ENCODE assay signal across 1 cellular context in genomic region chr1:234875953-234876814, GRCh38.
TF ChIP-seq lines count a peak whose summit lies in the region.

No MANE protein-coding gene starts in this region.

TF ChIP-seq in HEK293, 187 proteins besides CTCF, POLR2A, EP300 and RAD21 (continued from another document and continues in another):
- TF ChIP-seq TSHZ1 (tag by site-specific recombination; IDR thresholded peaks at IDR 0.05; ENCODE audit: borderline replicate concordance): 0 out of 2 replicates have a peak, but pooled peaks have one; percentile 25
- no peak for TF ChIP-seq ZNF521 (tag by site-specific recombination; IDR thresholded peaks at IDR 0.05)
- no peak for TF ChIP-seq ZNF837 (tag by site-specific recombination; IDR thresholded peaks at IDR 0.05)
- TF ChIP-seq ZNF350 (tag by site-specific recombination; IDR thresholded peaks at IDR 0.05): no peak
- no peak for TF ChIP-seq ZNF513 (tag by site-specific recombination; IDR thresholded peaks at IDR 0.05)
- TF ChIP-seq ZNF335 (tag by site-specific recombination; conservative IDR thresholded peaks at IDR 0.05): no peak
- TF ChIP-seq ZNF501 (tag by site-specific recombination; IDR thresholded peaks at IDR 0.05): no peak
- no peak for TF ChIP-seq ZNF404 (tag by site-specific recombination; IDR thresholded peaks at IDR 0.05)
- no peak for TF ChIP-seq ZNF394 (tag by site-specific recombination; IDR thresholded peaks at IDR 0.05; ENCODE audit: borderline replicate concordance)
- no peak for TF ChIP-seq ZNF639 (tag by site-specific recombination; IDR thresholded peaks at IDR 0.05)
- 0 out of 2 replicates have a peak, but pooled peaks have one; percentile 23 for TF ChIP-seq ZFP69B (tag by site-specific recombination; IDR thresholded peaks at IDR 0.05)
- TF ChIP-seq ZNF23 (tag by site-specific recombination; IDR thresholded peaks at IDR 0.05; ENCODE audit: borderline replicate concordance): no peak
- TF ChIP-seq ZNF423 (tag by site-specific recombination; IDR thresholded peaks at IDR 0.05): no peak
- TF ChIP-seq ZNF558 (tag by site-specific recombination; IDR thresholded peaks at IDR 0.05): no peak
- peak; percentile 43; the same call in 1 of the 2 replicates for TF ChIP-seq ZBTB17 (tag by site-specific recombination; IDR thresholded peaks at IDR 0.05)
- no peak for TF ChIP-seq PATZ1 (tag by site-specific recombination; IDR thresholded peaks at IDR 0.05)
- TF ChIP-seq IKZF3 (tag by site-specific recombination; IDR thresholded peaks at IDR 0.05): peak; percentile 59; the same call in 1 of the 2 replicates
- no peak for TF ChIP-seq SP2 (tag by site-specific recombination; IDR thresholded peaks at IDR 0.05)
- TF ChIP-seq BCL11A (tag by site-specific recombination; IDR thresholded peaks at IDR 0.05; ENCODE audit: low read depth): no peak
- peak; percentile 55; the same call in 1 of the 2 replicates for TF ChIP-seq ZNF24 (tag by site-specific recombination; IDR thresholded peaks at IDR 0.05)
- TF ChIP-seq ZNF248 (tag by site-specific recombination; IDR thresholded peaks at IDR 0.05): no peak
- TF ChIP-seq ZNF398 (tag by site-specific recombination; IDR thresholded peaks at IDR 0.05): no peak
- TF ChIP-seq ZNF121 (tag by site-specific recombination; IDR thresholded peaks at IDR 0.05): no peak
- TF ChIP-seq KLF17 (tag by site-specific recombination; IDR thresholded peaks at IDR 0.05): peak; percentile 80
- no peak for TF ChIP-seq ZNF518A (tag by site-specific recombination; conservative IDR thresholded peaks at IDR 0.05; ENCODE audit: low read depth)
- no peak for TF ChIP-seq ZNF473 (tag by site-specific recombination; IDR thresholded peaks at IDR 0.05)
- TF ChIP-seq PRDM10 (tag by site-specific recombination; IDR thresholded peaks at IDR 0.05): no peak
- TF ChIP-seq BCL11B (tag by site-specific recombination; IDR thresholded peaks at IDR 0.05; ENCODE audit: low read depth): no peak
- TF ChIP-seq ZNF366 (tag by site-specific recombination; conservative IDR thresholded peaks at IDR 0.05): no peak
- no peak for TF ChIP-seq ZNF280D (tag by site-specific recombination; IDR thresholded peaks at IDR 0.05)
- no peak for TF ChIP-seq GFI1B (tag by site-specific recombination; IDR thresholded peaks at IDR 0.05)
- no peak for TF ChIP-seq GLI2 (tag by site-specific recombination; IDR thresholded peaks at IDR 0.05; ENCODE audit: borderline replicate concordance, low read depth)
